Comparison of ENCODE assay signal across 1 cellular context in genomic region chr16:24701521-24701951, GRCh38.
TF ChIP-seq lines count a peak whose summit lies in the region.

No MANE protein-coding gene starts in this region.

TF ChIP-seq in GM23338, 12 proteins besides CTCF, POLR2A, EP300 and RAD21 (continued from another document):
- TF ChIP-seq, protein P1, sequence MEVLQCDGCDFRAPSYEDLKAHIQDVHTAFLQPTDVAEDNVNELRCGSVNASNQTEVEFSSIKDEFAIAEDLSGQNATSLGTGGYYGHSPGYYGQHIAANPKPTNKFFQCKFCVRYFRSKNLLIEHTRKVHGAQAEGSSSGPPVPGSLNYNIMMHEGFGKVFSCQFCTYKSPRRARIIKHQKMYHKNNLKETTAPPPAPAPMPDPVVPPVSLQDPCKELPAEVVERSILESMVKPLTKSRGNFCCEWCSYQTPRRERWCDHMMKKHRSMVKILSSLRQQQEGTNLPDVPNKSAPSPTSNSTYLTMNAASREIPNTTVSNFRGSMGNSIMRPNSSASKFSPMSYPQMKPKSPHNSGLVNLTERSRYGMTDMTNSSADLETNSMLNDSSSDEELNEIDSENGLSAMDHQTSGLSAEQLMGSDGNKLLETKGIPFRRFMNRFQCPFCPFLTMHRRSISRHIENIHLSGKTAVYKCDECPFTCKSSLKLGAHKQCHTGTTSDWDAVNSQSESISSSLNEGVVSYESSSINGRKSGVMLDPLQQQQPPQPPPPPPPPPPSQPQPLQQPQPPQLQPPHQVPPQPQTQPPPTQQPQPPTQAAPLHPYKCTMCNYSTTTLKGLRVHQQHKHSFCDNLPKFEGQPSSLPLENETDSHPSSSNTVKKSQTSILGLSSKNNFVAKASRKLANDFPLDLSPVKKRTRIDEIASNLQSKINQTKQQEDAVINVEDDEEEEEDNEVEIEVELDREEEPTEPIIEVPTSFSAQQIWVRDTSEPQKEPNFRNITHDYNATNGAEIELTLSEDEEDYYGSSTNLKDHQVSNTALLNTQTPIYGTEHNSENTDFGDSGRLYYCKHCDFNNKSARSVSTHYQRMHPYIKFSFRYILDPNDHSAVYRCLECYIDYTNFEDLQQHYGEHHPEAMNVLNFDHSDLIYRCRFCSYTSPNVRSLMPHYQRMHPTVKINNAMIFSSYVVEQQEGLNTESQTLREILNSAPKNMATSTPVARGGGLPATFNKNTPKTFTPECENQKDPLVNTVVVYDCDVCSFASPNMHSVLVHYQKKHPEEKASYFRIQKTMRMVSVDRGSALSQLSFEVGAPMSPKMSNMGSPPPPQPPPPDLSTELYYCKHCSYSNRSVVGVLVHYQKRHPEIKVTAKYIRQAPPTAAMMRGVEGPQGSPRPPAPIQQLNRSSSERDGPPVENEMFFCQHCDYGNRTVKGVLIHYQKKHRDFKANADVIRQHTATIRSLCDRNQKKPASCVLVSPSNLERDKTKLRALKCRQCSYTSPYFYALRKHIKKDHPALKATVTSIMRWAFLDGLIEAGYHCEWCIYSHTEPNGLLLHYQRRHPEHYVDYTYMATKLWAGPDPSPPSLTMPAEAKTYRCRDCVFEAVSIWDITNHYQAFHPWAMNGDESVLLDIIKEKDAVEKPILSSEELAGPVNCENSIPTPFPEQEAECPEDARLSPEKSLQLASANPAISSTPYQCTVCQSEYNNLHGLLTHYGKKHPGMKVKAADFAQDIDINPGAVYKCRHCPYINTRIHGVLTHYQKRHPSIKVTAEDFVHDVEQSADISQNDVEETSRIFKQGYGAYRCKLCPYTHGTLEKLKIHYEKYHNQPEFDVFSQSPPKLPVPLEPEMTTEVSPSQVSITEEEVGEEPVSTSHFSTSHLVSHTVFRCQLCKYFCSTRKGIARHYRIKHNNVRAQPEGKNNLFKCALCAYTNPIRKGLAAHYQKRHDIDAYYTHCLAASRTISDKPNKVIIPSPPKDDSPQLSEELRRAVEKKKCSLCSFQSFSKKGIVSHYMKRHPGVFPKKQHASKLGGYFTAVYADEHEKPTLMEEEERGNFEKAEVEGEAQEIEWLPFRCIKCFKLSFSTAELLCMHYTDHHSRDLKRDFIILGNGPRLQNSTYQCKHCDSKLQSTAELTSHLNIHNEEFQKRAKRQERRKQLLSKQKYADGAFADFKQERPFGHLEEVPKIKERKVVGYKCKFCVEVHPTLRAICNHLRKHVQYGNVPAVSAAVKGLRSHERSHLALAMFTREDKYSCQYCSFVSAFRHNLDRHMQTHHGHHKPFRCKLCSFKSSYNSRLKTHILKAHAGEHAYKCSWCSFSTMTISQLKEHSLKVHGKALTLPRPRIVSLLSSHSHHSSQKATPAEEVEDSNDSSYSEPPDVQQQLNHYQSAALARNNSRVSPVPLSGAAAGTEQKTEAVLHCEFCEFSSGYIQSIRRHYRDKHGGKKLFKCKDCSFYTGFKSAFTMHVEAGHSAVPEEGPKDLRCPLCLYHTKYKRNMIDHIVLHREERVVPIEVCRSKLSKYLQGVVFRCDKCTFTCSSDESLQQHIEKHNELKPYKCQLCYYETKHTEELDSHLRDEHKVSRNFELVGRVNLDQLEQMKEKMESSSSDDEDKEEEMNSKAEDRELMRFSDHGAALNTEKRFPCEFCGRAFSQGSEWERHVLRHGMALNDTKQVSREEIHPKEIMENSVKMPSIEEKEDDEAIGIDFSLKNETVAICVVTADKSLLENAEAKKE (CRISPR knock-in tag; IDR thresholded peaks at IDR 0.05), result no peak
- TF ChIP-seq POLR2AphosphoS5 (IDR thresholded peaks at IDR 0.05; ENCODE audit: low read depth) (no peak), STAT1 (IDR thresholded peaks at IDR 0.05; ENCODE audit: unreplicated experiment) (no peak), ZNF331 (CRISPR knock-in tag; IDR thresholded peaks at IDR 0.05; ENCODE audit: low read depth) (no peak), JUNB (IDR thresholded peaks at IDR 0.05; ENCODE audit: unreplicated experiment) (no peak), CREB1 (CRISPR knock-in tag; IDR thresholded peaks at IDR 0.05; ENCODE audit: low read depth) (no peak)
- TF ChIP-seq, protein P2, sequence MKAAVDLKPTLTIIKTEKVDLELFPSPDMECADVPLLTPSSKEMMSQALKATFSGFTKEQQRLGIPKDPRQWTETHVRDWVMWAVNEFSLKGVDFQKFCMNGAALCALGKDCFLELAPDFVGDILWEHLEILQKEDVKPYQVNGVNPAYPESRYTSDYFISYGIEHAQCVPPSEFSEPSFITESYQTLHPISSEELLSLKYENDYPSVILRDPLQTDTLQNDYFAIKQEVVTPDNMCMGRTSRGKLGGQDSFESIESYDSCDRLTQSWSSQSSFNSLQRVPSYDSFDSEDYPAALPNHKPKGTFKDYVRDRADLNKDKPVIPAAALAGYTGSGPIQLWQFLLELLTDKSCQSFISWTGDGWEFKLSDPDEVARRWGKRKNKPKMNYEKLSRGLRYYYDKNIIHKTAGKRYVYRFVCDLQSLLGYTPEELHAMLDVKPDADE (IDR thresholded peaks at IDR 0.05), result no peak
TF ChIP-seq in GM23338: peak in this region for 0.
